In the genomic region with DNA sequence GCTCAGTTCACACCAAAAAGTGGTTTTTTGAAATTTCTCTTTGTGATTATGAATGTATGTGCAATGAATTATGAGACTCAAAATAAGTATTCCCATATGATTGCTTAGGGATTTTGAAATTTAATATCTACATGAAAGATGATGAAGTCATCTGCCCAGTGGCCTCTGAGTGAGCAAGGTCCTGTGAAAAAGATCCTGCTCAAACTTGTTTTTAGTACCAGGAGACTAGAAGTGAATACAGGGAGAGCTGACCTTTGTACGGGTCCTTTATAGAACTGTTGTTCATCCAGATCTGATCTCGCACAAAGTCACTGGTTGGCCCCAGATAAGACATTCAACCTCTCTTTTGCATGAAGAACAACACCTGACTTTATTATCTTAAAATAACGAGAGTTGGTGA, we compare ENCODE assay signal across 18 cellular contexts.
"Had no signal": no experiment of that assay in that cellular context is flagged by ENCODE, and none has a peak within 500 bp of the region (broad histone marks: within the 10 kb centered on the region; RNA-seq: fewer than 3 reads in every experiment).

No MANE protein-coding gene starts in this region.

- H3K36me3 ChIP-seq: adrenal gland, heart left ventricle, left ventricle myocardium inferior, neutrophil, right atrium auricular region had no signal

- FAIRE-seq: TTC549 had no signal

- H3K27me3 ChIP-seq: adrenal gland, heart left ventricle, neutrophil, right atrium auricular region had no signal

- H3K9me3 ChIP-seq: adrenal gland, neutrophil, right atrium auricular region had no signal

- DNase-seq: activated B cell treated with CpG ODN at 0.5 μM for 24 hours; activated CD4-positive, alpha-beta T cell treated with anti-CD3 and anti-CD28 coated beads, Interleukin-2, amount 50 U/mL, for 1 hour; activated naive CD4-positive, alpha-beta T cell treated with anti-CD3 and anti-CD28 coated beads, Interleukin-2, amount 50 U/mL, for 16 hours; activated T-cell treated with anti-CD3 and anti-CD28 coated beads for 4 hours; central memory CD4-positive, alpha-beta T cell; effector memory CD4-positive, alpha-beta T cell; erythroblast; foreskin melanocyte; islet precursor cell; left ventricle myocardium inferior; T-helper 2 cell; trophoblast cell had no signal

- H3K4me3 ChIP-seq: adrenal gland, heart left ventricle, left ventricle myocardium inferior, right atrium auricular region had no signal

- H3K4me1 ChIP-seq: adrenal gland had no signal

- H3K27ac ChIP-seq: adrenal gland, heart left ventricle, neutrophil, right atrium auricular region had no signal

- ATAC-seq: stimulated activated effector memory CD8-positive, alpha-beta T cell treated with anti-CD3 and anti-CD28 coated beads, Interleukin-12 subunit alpha, Interleukin-12 subunit beta, amount 100 ng/mL, for 72 hours had no signal
